Comparison of ENCODE assay signal across 26 cellular contexts in genomic region chr4:73664470-73664869, GRCh38. TPM values are rescaled to one million over a fixed set of nuclear protein-coding genes. Genes with fewer than 3 reads are reported as not detected.
"Had no signal": no experiment of that assay in that cellular context is flagged by ENCODE, and none has a peak within 500 bp of the region (broad histone marks: within the 10 kb centered on the region; RNA-seq: fewer than 3 reads in every experiment).

No MANE protein-coding gene starts in this region.

- H2AFZ ChIP-seq: neural progenitor cell had no signal

- H3K9me3 ChIP-seq: colonic mucosa, esophagus squamous epithelium, gastrocnemius medialis, left lung, lower lobe of right lung, tibial nerve had no signal

- H3K9me3 Mint-ChIP-seq: activated naive CD4-positive, alpha-beta T cell treated with anti-CD3 and anti-CD28 coated beads, Interleukin-2, amount 10 ng/mL, durations not matched to agents 7 days and 5 days; activated T-cell treated with anti-CD3 and anti-CD28 coated beads, Interleukin-2, amount 50 U/mL, for 24 hours; natural killer cell had no signal

- H3K27me3 ChIP-seq: colonic mucosa, esophagus squamous epithelium, gastrocnemius medialis, left lung, neural progenitor cell, tibial nerve had no signal

- H3K36me3 Mint-ChIP-seq: activated naive CD4-positive, alpha-beta T cell treated with anti-CD3 and anti-CD28 coated beads, Interleukin-2, amount 10 ng/mL, durations not matched to agents 7 days and 5 days; natural killer cell; neural progenitor cell had no signal

- H3K4me1 Mint-ChIP-seq: activated naive CD4-positive, alpha-beta T cell treated with anti-CD3 and anti-CD28 coated beads, Interleukin-2, amount 10 ng/mL, durations not matched to agents 7 days and 5 days; natural killer cell; neural progenitor cell had no signal

- H3K4me1 ChIP-seq: colonic mucosa, lower lobe of right lung, neural progenitor cell, tibial nerve had no signal

- DNase-seq: activated CD4-positive, alpha-beta T cell treated with anti-CD3 and anti-CD28 coated beads for 4 hours; activated CD4-positive, alpha-beta T cell treated with anti-CD3 and anti-CD28 coated beads, Interleukin-2, amount 50 U/mL, for 48 hours; activated CD8-positive, alpha-beta memory T cell treated with anti-CD3 and anti-CD28 coated beads for 24 hours; activated gamma-delta T cell; activated naive CD4-positive, alpha-beta T cell treated with anti-CD3 and anti-CD28 coated beads, Interleukin-2, amount 10 ng/mL, durations not matched to agents 7 days and 5 days; activated T-cell treated with anti-CD3 and anti-CD28 coated beads, Interleukin-2, amount 50 U/mL, for 24 hours; amygdala; colonic mucosa; effector CD8-positive, alpha-beta T cell; esophagus squamous epithelium; gastrocnemius medialis; glutamatergic neuron; left lung; lower lobe of right lung; mesendoderm; natural killer cell; occipital lobe; right cardiac atrium; stimulated activated CD4-positive, alpha-beta T cell treated with anti-CD3 and anti-CD28 coated beads, Interleukin-2, amount 100 ng/mL, for 48 hours; stimulated activated naive CD4-positive, alpha-beta T cell treated with Interleukin-2 at 50 U/mL for 16 hours had no signal

- H3K27me3 Mint-ChIP-seq: activated naive CD4-positive, alpha-beta T cell treated with anti-CD3 and anti-CD28 coated beads, Interleukin-2, amount 10 ng/mL, durations not matched to agents 7 days and 5 days had no signal

- H3K4me2 ChIP-seq: neural progenitor cell had no signal

- H3K4me3 Mint-ChIP-seq: activated naive CD4-positive, alpha-beta T cell treated with anti-CD3 and anti-CD28 coated beads, Interleukin-2, amount 10 ng/mL, durations not matched to agents 7 days and 5 days; activated T-cell treated with anti-CD3 and anti-CD28 coated beads, Interleukin-2, amount 50 U/mL, for 24 hours; natural killer cell; neural progenitor cell had no signal

- H3K27ac Mint-ChIP-seq: activated naive CD4-positive, alpha-beta T cell treated with anti-CD3 and anti-CD28 coated beads, Interleukin-2, amount 10 ng/mL, durations not matched to agents 7 days and 5 days; activated T-cell treated with anti-CD3 and anti-CD28 coated beads, Interleukin-2, amount 50 U/mL, for 24 hours; natural killer cell; neural progenitor cell had no signal

- H3K36me3 ChIP-seq: colonic mucosa, esophagus squamous epithelium, gastrocnemius medialis, left lung, lower lobe of right lung, neural progenitor cell, tibial nerve had no signal

- H3K9ac ChIP-seq: neural progenitor cell had no signal

- H3K27ac ChIP-seq: colonic mucosa, epithelial cell of prostate, esophagus squamous epithelium, gastrocnemius medialis, left lung, lower lobe of right lung, neural progenitor cell, tibial nerve, VCaP had no signal

- H3K4me3 ChIP-seq: colonic mucosa, esophagus squamous epithelium, gastrocnemius medialis, left lung, lower lobe of right lung, neural progenitor cell, tibial nerve had no signal

RNA-seq across cellular contexts. Expression of gene RASSF6, which starts 44.2 kb away (rescaled TPM):
- total RNA-seq: dermis microvascular lymphatic vessel endothelial cell, right cardiac atrium, skeletal muscle tissue, tibial nerve had no signal
